Comparison of ENCODE assay signal across 31 cellular contexts in genomic region chr13:21945195-21945594, GRCh38.
DNase-seq lines count a peak whose midpoint lies in the region; ATAC-seq, FAIRE-seq and TF ChIP-seq lines count a peak whose summit lies in the region.
"Had no signal": no experiment of that assay in that cellular context is flagged by ENCODE, and none has a peak within 500 bp of the region (broad histone marks: within the 10 kb centered on the region; RNA-seq: fewer than 3 reads in every experiment).

No MANE protein-coding gene starts in this region.

- intact Hi-C loops in K562 (cut with micrococcal nuclease), result no loop called here

- H3K4me2 ChIP-seq in K562 (ENCODE audit: insufficient read depth, low read length), result no peak overlapping the region
- H3K4me2 ChIP-seq: A549; BLaER1; BLaER1 treated with 17β-estradiol and CSF1 and Interleukin-3, amounts not matched to agents 10 nM and 100 nM had no signal

- WGBS in K562 (ENCODE audit: insufficient coverage, low coverage, missing lambda C conversion rate), result 3% methylated on average over 3 of the region's 3 CpGs

- no peaks in the 10 kb centered on the region for H3K4me1 ChIP-seq in HEK293 (ENCODE audit: control insufficient read depth, insufficient read depth, low read length)
- H3K4me1 ChIP-seq in K562 (replicated peaks in 1 of 2; ENCODE audit: control insufficient read depth in 2 of 2, insufficient read depth in 2 of 2, low read length in 2 of 2), result no peaks in the 10 kb centered on the region
- H3K4me1 ChIP-seq: A549, BE2C, Caco-2 had no signal

- H3K79me2 ChIP-seq in K562 (ENCODE audit: control insufficient read depth, insufficient read depth, low read length), result no peaks in the 10 kb centered on the region

- H3K36me3 ChIP-seq in HEK293 (ENCODE audit: control insufficient read depth in 2 of 2, insufficient read depth in 1 of 2, low read length in 2 of 2), result no peaks in the 10 kb centered on the region
- no peaks in the 10 kb centered on the region for H3K36me3 ChIP-seq in K562 (ENCODE audit: control insufficient read depth, insufficient read depth, low read length)
- H3K36me3 ChIP-seq: BE2C had no signal

- no peaks in the 10 kb centered on the region for H4K20me1 ChIP-seq in K562 (replicated peaks; ENCODE audit: control insufficient read depth, insufficient read depth, low read length)
- H4K20me1 ChIP-seq: BLaER1; BLaER1 treated with 17β-estradiol and CSF1 and Interleukin-3, amounts not matched to agents 10 nM and 100 nM had no signal

- BruUV-seq in K562 (replicated peaks; lab: Mats Ljungman, UMichigan), result no TSS peak

- CTCF ChIA-PET in HEK293 (lab: Yijun Ruan, JAX) (no interaction called here), K562 (lab: Yijun Ruan, JAX; ENCODE audit: low intra/inter-chr PET ratio) (no interaction called here)

- H2AFZ ChIP-seq in K562 (ENCODE audit: low read depth, low read length), result no peak overlapping the region

- H3K9me1 ChIP-seq in K562 (ENCODE audit: control insufficient read depth, insufficient read depth, low read length), result no peaks in the 10 kb centered on the region

- no peak for TF ChIP-seq EP300 in K562 (IDR thresholded peaks at IDR 0.05; ENCODE audit: low read length)

- no peaks in the 10 kb centered on the region for H3K9me3 ChIP-seq in HEK293 (ENCODE audit: control insufficient read depth, insufficient read depth, low read depth, low read length)
- no peaks in the 10 kb centered on the region for H3K9me3 ChIP-seq in K562 (replicated peaks; ENCODE audit: control insufficient read depth, insufficient read depth, low read depth, low read length)
- H3K9me3 ChIP-seq: A549, BE2C had no signal

- POLR2A ChIA-PET in HEK293 (lab: Yijun Ruan, JAX), result no interaction called here
- POLR2A ChIA-PET in K562 (lab: Yijun Ruan, JAX), result no interaction called here

- no peak for TF ChIP-seq CTCF in HEK293 (tag by site-specific recombination; IDR thresholded peaks at IDR 0.05)
- no peak for TF ChIP-seq CTCF in K562 (IDR thresholded peaks at IDR 0.05 in 2 of 3, conservative IDR thresholded peaks at IDR 0.05 in 1 of 3; ENCODE audit: insufficient read depth in 2 of 3, low read depth in 1 of 3, low read length in 3 of 3)

- H3K27me3 ChIP-seq in K562 (ENCODE audit: control insufficient read depth in 2 of 2, insufficient read depth in 2 of 2, low read length in 2 of 2), result no peaks in the 10 kb centered on the region
- H3K27me3 ChIP-seq: BE2C, BLaER1 had no signal

- TF ChIP-seq RAD21 in K562 (CRISPR knock-in tag; conservative IDR thresholded peaks at IDR 0.05 in 1 of 2, IDR thresholded peaks at IDR 0.05 in 1 of 2), result no peak

- in situ Hi-C loops in K562 (cut with MboI), result no loop called here
- in situ Hi-C loops in KBM-7 (cut with MboI; ENCODE audit: low pct_unique_long_range_greater_than_20kb, low sequenced_read_pairs), result no loop called here

- DNase-seq in K562 (ENCODE audit: extremely low read depth in 1 of 4, low spot score in 3 of 4) (no peak), KBM-7 (no peak), NCI-H526 treated with DMSO at 0.1 percent for 48 hours (lab: John Stamatoyannopoulos, UW) (no peak)
- DNase-seq: 8988T; ACHN; AML-193; BE2C; C1 segment of cervical spinal cord; Caco-2; Calu3; CD4-positive, alpha-beta memory T cell; CD4-positive, alpha-beta T cell; CD4-positive, CD25-positive, alpha-beta regulatory T cell; CD8-positive, alpha-beta memory T cell; CD8-positive, alpha-beta T cell; COR-L47; DMS 273 treated with DMSO at 0.1 percent for 48 hours; DMS153; DMS53; DMS79; DMS79 treated with DMSO at 0.1 percent for 48 hours; DND-41; EL had no signal

- no peak overlapping the region for H3K27ac ChIP-seq in HEK293 (ENCODE audit: extremely low read depth, low read depth, low read length)
- H3K27ac ChIP-seq in K562 (ENCODE audit: extremely low read depth, low read depth, low read length), result no peak overlapping the region
- H3K27ac ChIP-seq: 22Rv1; A549; BLaER1; BLaER1 treated with 17β-estradiol and CSF1 and Interleukin-3, amounts not matched to agents 10 nM and 100 nM; C4-2B had no signal

- no peak overlapping the region for H3K4me3 ChIP-seq in HEK293 (ENCODE audit: low read depth, low read length)
- H3K4me3 ChIP-seq in K562, result no peak overlapping the region
- H3K4me3 ChIP-seq: A549 had no signal

- FAIRE-seq in K562 (lab: Jason Lieb, UNC), result no peak
- FAIRE-seq: A204.1, A549, D721Med had no signal

- no peak overlapping the region for H3K9ac ChIP-seq in K562 (ENCODE audit: insufficient read depth in 1 of 2, low read depth in 2 of 2, low read length in 2 of 2)
- H3K9ac ChIP-seq: BLaER1; BLaER1 treated with 17β-estradiol and CSF1 and Interleukin-3, amounts not matched to agents 10 nM and 100 nM had no signal

- ATAC-seq in K562, result no peak
- ATAC-seq: A549; CD8-positive, alpha-beta T cell had no signal

- no peak for TF ChIP-seq POLR2A in K562 (conservative IDR thresholded peaks at IDR 0.05)

TF ChIP-seq in HEK293, 187 proteins besides CTCF, POLR2A, EP300 and RAD21:
- TF ChIP-seq ZNF645 (tag by site-specific recombination; IDR thresholded peaks at IDR 0.05), result no peak
- TF ChIP-seq ZNF292 (tag by site-specific recombination; IDR thresholded peaks at IDR 0.05; ENCODE audit: borderline replicate concordance, low read depth), result no peak
- peak; percentile 89 for TF ChIP-seq ZNF707 (tag by site-specific recombination; IDR thresholded peaks at IDR 0.05)
- no peak for TF ChIP-seq ZBTB44 (tag by site-specific recombination; IDR thresholded peaks at IDR 0.05)
- peak; percentile 11 for TF ChIP-seq SETDB1 (IDR thresholded peaks at IDR 0.05; ENCODE audit: insufficient read length, low read length)

TF ChIP-seq in K562, 482 proteins besides CTCF, POLR2A, EP300 and RAD21:
- peak; percentile 68 for TF ChIP-seq ZNF707 (CRISPR knock-in tag; conservative IDR thresholded peaks at IDR 0.05)
- TF ChIP-seq FOXK2 (conservative IDR thresholded peaks at IDR 0.05 in 1 of 2, IDR thresholded peaks at IDR 0.05 in 1 of 2; ENCODE audit: low read depth in 2 of 2), result no peak

Comparison
In these comparisons a context has a peak if more than half of its experiments do, and no peak if none do; other contexts are left out.
1. Of the 44 proteins assayed by ChIP-seq in both K562 and HEK293: peak only in K562: none; only in HEK293: SETDB1; in both: ZNF707; in neither: 42.